ENCODE assay signal across 8 cellular contexts in genomic region chr22:37643225-37643847, GRCh38. TPM values are rescaled to one million over a fixed set of nuclear protein-coding genes. Genes with fewer than 3 reads are reported as not detected.
DNase-seq lines count a peak whose midpoint lies in the region; ATAC-seq and TF ChIP-seq lines count a peak whose summit lies in the region.

No MANE protein-coding gene starts in this region.

- H3K27ac Mint-ChIP-seq in activated naive CD8-positive, alpha-beta T cell: peak overlapping the region; percentile 76

- H3K9me3 ChIP-seq in cardiac muscle cell (ENCODE audit: low read depth) (no peaks in the 10 kb centered on the region), psoas muscle (no peaks in the 10 kb centered on the region)

- H3K36me3 Mint-ChIP-seq in activated naive CD8-positive, alpha-beta T cell: no peaks in the 10 kb centered on the region

- H3K27ac ChIP-seq in cardiac muscle cell (no peak overlapping the region), psoas muscle (no peak overlapping the region)

- H3K4me1 ChIP-seq in cardiac muscle cell (ENCODE audit: low read depth) (peaks cover 8% of the 10 kb centered on the region), psoas muscle (no peaks in the 10 kb centered on the region)

- peaks cover 3% of the 10 kb centered on the region for H3K36me3 ChIP-seq in cardiac muscle cell
- no peaks in the 10 kb centered on the region for H3K36me3 ChIP-seq in psoas muscle (ENCODE audit: insufficient read depth in 1 of 2, low read depth in 1 of 2)

- intact Hi-C loops in psoas muscle (cut with DNase I): loop anchor here (1.0 to 5.0 kb wide), 4 partner anchors 37 to 149 kb away; no protein-coding TSS in a partner anchor

- peaks cover 29% of the 10 kb centered on the region for H3K4me1 Mint-ChIP-seq in activated naive CD8-positive, alpha-beta T cell (ENCODE audit: low read depth)

- 28 to 31% (median 30%) methylated on average over 9 of the region's 9 CpGs for WGBS in psoas muscle, 3 donors

- peak; percentile 91 for TF ChIP-seq CTCF in cardiac muscle cell (IDR thresholded peaks at IDR 0.05; ENCODE audit: low read depth, low read length)
- TF ChIP-seq CTCF in psoas muscle (IDR thresholded peaks at IDR 0.05): peak; percentile 95

- H3K4me3 Mint-ChIP-seq in activated naive CD8-positive, alpha-beta T cell: peak overlapping the region; percentile 57

- no peaks in the 10 kb centered on the region for H3K9me3 Mint-ChIP-seq in activated naive CD8-positive, alpha-beta T cell (ENCODE audit: low read depth)

- peak; percentile 86 to 91 (median 90) for ATAC-seq in psoas muscle
- no peak for ATAC-seq in HG03432 (IDR thresholded peaks at IDR 0.05; ENCODE audit: unreplicated experiment)

- DNase-seq in NCI-H2081 (lab: John Stamatoyannopoulos, UW) (peak; percentile 23 to 28), NCI-H2081 treated with DMSO at 0.1 percent for 48 hours (lab: John Stamatoyannopoulos, UW) (no peak), KG1 (lab: John Stamatoyannopoulos, UW) (peak; percentile 55), SW480 (ENCODE audit: low spot score) (peak; percentile 42), cardiac muscle cell (ENCODE audit: low read depth in 1 of 2, low spot score in 1 of 2) (peak; percentile 77 to 86), psoas muscle (peak; percentile 87 to 93)

- no peaks in the 10 kb centered on the region for H3K27me3 Mint-ChIP-seq in activated naive CD8-positive, alpha-beta T cell

- H3K27me3 ChIP-seq in cardiac muscle cell (no peaks in the 10 kb centered on the region), psoas muscle (ENCODE audit: insufficient read depth in 3 of 3, low read length in 2 of 3) (peaks cover 0 to 10% (median 0%) of the 10 kb centered on the region in 3 donors)

- H3K4me3 ChIP-seq in cardiac muscle cell (no peak overlapping the region), psoas muscle (no peak overlapping the region)

RNA-seq across cellular contexts. Expression of gene SH3BP1, which starts 3.9 kb away (rescaled TPM):
- total RNA-seq in cardiac muscle cell (24.3 and 51.9 TPM in 2 replicates), psoas muscle (1 to 10 TPM; 1.4 to 2.4 (median 1.9) TPM)
- polyA plus RNA-seq in cardiac muscle cell (15.0 and 20.7 TPM in 2 replicates), psoas muscle (under 1 TPM; 0.20 to 0.64 (median 0.34) TPM)

RNA-seq across cellular contexts. Expression of gene PDXP, which starts 15.2 kb away (rescaled TPM):
- total RNA-seq in cardiac muscle cell: 48.5 and 62.5 TPM in 2 replicates
- 88.0 and 117 TPM in 2 replicates for polyA plus RNA-seq in cardiac muscle cell
- total RNA-seq in psoas muscle: 10 to 100 TPM in 3 of 4 donors, 1 to 10 TPM in 1; 9.0 to 13.0 (median 12.3) TPM
- 10 to 100 TPM in 2 of 3 donors, 1 to 10 TPM in 1; 9.8 to 37.9 (median 24.4) TPM for polyA plus RNA-seq in psoas muscle

RNA-seq across cellular contexts. Expression of gene LGALS1, which starts 32.1 kb away (rescaled TPM):
- total RNA-seq in cardiac muscle cell (6.6 and 24.5 TPM in 2 replicates), psoas muscle (1,000 to 10,000 TPM in 1 of 4 donors, 100 to 1,000 TPM in 3; 434 to 1,013 (median 908) TPM)
- polyA plus RNA-seq in cardiac muscle cell (8.1 and 37.3 TPM in 2 replicates), psoas muscle (1,000 to 10,000 TPM in 2 of 3 donors, 100 to 1,000 TPM in 1; 717 to 1,817 (median 1,077) TPM)

RNA-seq across cellular contexts. Expression of gene GGA1, which starts 34.7 kb away (rescaled TPM):
- total RNA-seq in cardiac muscle cell (91.9 and 114 TPM in 2 replicates), psoas muscle (10 to 100 TPM; 31.9 to 37.2 (median 33.1) TPM)
- polyA plus RNA-seq in cardiac muscle cell (81.9 and 82.6 TPM in 2 replicates), psoas muscle (10 to 100 TPM; 30.2 to 39.4 (median 39.4) TPM)

RNA-seq across cellular contexts. Expression of gene NOL12, which starts 42.8 kb away (rescaled TPM):
- total RNA-seq in cardiac muscle cell (36.0 and 38.3 TPM in 2 replicates), psoas muscle (10 to 100 TPM; 11.9 to 15.4 (median 12.3) TPM)
- polyA plus RNA-seq in cardiac muscle cell (21.9 and 34.2 TPM in 2 replicates), psoas muscle (10 to 100 TPM; 21.0 to 43.4 (median 22.0) TPM)

Comparison
In these comparisons a context has a peak if more than half of its experiments do, and no peak if none do; other contexts are left out.
1. RNA of gene LGALS1, which starts 32.1 kb away (total RNA-seq): 434 to 1,013 TPM in psoas muscle; 6.6 to 24.5 TPM in cardiac muscle cell; every median in the first group is over 10 times any median in the second.